11 cellular contexts compared by ENCODE assay signal in genomic region chr9:6870149-6870548, GRCh38.
"Had no signal": no experiment of that assay in that cellular context is flagged by ENCODE, and none has a peak within 500 bp of the region (broad histone marks: within the 10 kb centered on the region; RNA-seq: fewer than 3 reads in every experiment).

No MANE protein-coding gene starts in this region.

- H3K9me3 ChIP-seq: psoas muscle, tibial artery had no signal

- DNase-seq: activated CD4-positive, alpha-beta T cell treated with anti-CD3 and anti-CD28 coated beads, Interleukin-2, amount 50 U/mL, for 48 hours; activated gamma-delta T cell treated with Interleukin-2 at 50 U/mL for 16 hours; activated T-cell treated with anti-CD3 and anti-CD28 coated beads, Interleukin-2, amount 50 U/mL, for 4 hours; aorta; psoas muscle; T-helper 17 cell; tibial artery; WERI-Rb-1 had no signal

- H3K27me3 Mint-ChIP-seq: T-helper 17 cell had no signal

- H3K27ac Mint-ChIP-seq: T-helper 17 cell had no signal

- H3K9me3 Mint-ChIP-seq: activated T-cell treated with anti-CD3 and anti-CD28 coated beads, Interleukin-2, amount 50 U/mL, for 4 hours had no signal

- H3K27ac ChIP-seq: esophagus muscularis mucosa, psoas muscle, tibial artery, WERI-Rb-1 had no signal

- H3K4me1 ChIP-seq: psoas muscle had no signal

- H3K4me3 Mint-ChIP-seq: activated T-cell treated with anti-CD3 and anti-CD28 coated beads, Interleukin-2, amount 50 U/mL, for 4 hours; neural crest cell; T-helper 17 cell had no signal

- H3K27me3 ChIP-seq: esophagus muscularis mucosa, tibial artery had no signal

- ATAC-seq: activated T-cell treated with anti-CD3 and anti-CD28 coated beads, Interleukin-2, amount 50 U/mL, for 4 hours; sciatic nerve; T-helper 17 cell had no signal
